In genomic region chr9:137666950-137667670, GRCh38 we compare ENCODE assay signal across 13 cellular contexts. TPM values are rescaled to one million over a fixed set of nuclear protein-coding genes. Genes with fewer than 3 reads are reported as not detected.
DNase-seq lines count a peak whose midpoint lies in the region; ATAC-seq and TF ChIP-seq lines count a peak whose summit lies in the region.
"Had no signal": no experiment of that assay in that cellular context is flagged by ENCODE, and none has a peak within 500 bp of the region (broad histone marks: within the 10 kb centered on the region; RNA-seq: fewer than 3 reads in every experiment).

No MANE protein-coding gene starts in this region.

- no peaks in the 10 kb centered on the region for H3K27me3 Mint-ChIP-seq in activated CD8-positive, alpha-beta T cell treated with anti-CD3 and anti-CD28 coated beads for 36 hours
- H3K27me3 Mint-ChIP-seq: activated naive CD8-positive, alpha-beta T cell treated with anti-CD3 and anti-CD28 coated beads, Interleukin-2, amount 10 ng/mL, durations not matched to agents 7 days and 5 days had no signal

- in situ Hi-C loops in HAP-1 (cut with MboI; ENCODE audit: low sequenced_read_pairs) = no loop called here

- CTCF ChIA-PET in A673 (lab: Charles Lee) = interaction anchor here (0.9 kb wide), 1 partner anchor 28 kb away, joined by 3 read pairs; no protein-coding TSS in a partner anchor
- CTCF ChIA-PET in activated CD8-positive, alpha-beta T cell treated with anti-CD3 and anti-CD28 coated beads for 36 hours (lab: Charles Lee) = no interaction called here

- H3K4me3 ChIP-seq in A673 (ENCODE audit: low read depth, low read length, poor library complexity, severe bottlenecking) (no peak overlapping the region), HAP-1 (no peak overlapping the region)
- H3K4me3 ChIP-seq: gastroesophageal sphincter, SJSA1, tibial nerve had no signal

- H3K36me3 ChIP-seq in A673 (ENCODE audit: insufficient read depth, low read length, poor library complexity, severe bottlenecking) (no peaks in the 10 kb centered on the region), HAP-1 (replicated peaks) (no peaks in the 10 kb centered on the region; the same call in 1 of the 2 replicates)
- H3K36me3 ChIP-seq: tibial nerve had no signal

- TF ChIP-seq CTCF in A673 (conservative IDR thresholded peaks at IDR 0.05; ENCODE audit: low read depth, low read length) = no peak
- no peak for TF ChIP-seq CTCF in activated CD8-positive, alpha-beta T cell treated with anti-CD3 and anti-CD28 coated beads for 36 hours (IDR thresholded peaks at IDR 0.05)

- H3K9me3 Mint-ChIP-seq in activated CD8-positive, alpha-beta T cell treated with anti-CD3 and anti-CD28 coated beads for 36 hours = no peaks in the 10 kb centered on the region
- H3K9me3 Mint-ChIP-seq: activated naive CD8-positive, alpha-beta T cell treated with anti-CD3 and anti-CD28 coated beads, Interleukin-2, amount 10 ng/mL, durations not matched to agents 7 days and 5 days had no signal

- intact Hi-C loops in A673 (cut with micrococcal nuclease; ENCODE audit: unreplicated experiment) = no loop called here
- intact Hi-C loops in activated CD8-positive, alpha-beta T cell treated with anti-CD3 and anti-CD28 coated beads for 36 hours (cut with micrococcal nuclease) = no loop called here

- H3K36me3 Mint-ChIP-seq in activated CD8-positive, alpha-beta T cell treated with anti-CD3 and anti-CD28 coated beads for 36 hours (ENCODE audit: low read depth) = peaks cover 18% of the 10 kb centered on the region

- ATAC-seq in activated CD8-positive, alpha-beta T cell treated with anti-CD3 and anti-CD28 coated beads for 36 hours = no peak
- no peak for ATAC-seq in GM18517 (IDR thresholded peaks at IDR 0.05; ENCODE audit: unreplicated experiment)
- ATAC-seq: gastroesophageal sphincter had no signal

- H3K9me3 ChIP-seq in A673 (ENCODE audit: low read depth, low read length, poor library complexity, severe bottlenecking) (no peaks in the 10 kb centered on the region), HAP-1 (no peaks in the 10 kb centered on the region)
- H3K9me3 ChIP-seq: gastroesophageal sphincter, SJSA1, tibial nerve had no signal

- H3K4me3 Mint-ChIP-seq in activated CD8-positive, alpha-beta T cell treated with anti-CD3 and anti-CD28 coated beads for 36 hours = no peak overlapping the region
- H3K4me3 Mint-ChIP-seq: activated naive CD8-positive, alpha-beta T cell treated with anti-CD3 and anti-CD28 coated beads, Interleukin-2, amount 10 ng/mL, durations not matched to agents 7 days and 5 days had no signal

- peak overlapping the region; percentile 59 for H3K27ac Mint-ChIP-seq in activated CD8-positive, alpha-beta T cell treated with anti-CD3 and anti-CD28 coated beads for 36 hours

- DNase-seq in A673 (ENCODE audit: low spot score) (peak; percentile 59), HAP-1 (ENCODE audit: low spot score in 2 of 2) (peak; percentile 20 to 61), left kidney (ENCODE audit: low read depth, low spot score) (peak; percentile 58), NCI-H2196 (lab: John Stamatoyannopoulos, UW; ENCODE audit: unreplicated experiment) (no peak), T1000 (lab: John Stamatoyannopoulos, UW) (no peak), GOT3 (lab: John Stamatoyannopoulos, UW) (no peak)
- no peak for DNase-seq in activated CD8-positive, alpha-beta T cell treated with anti-CD3 and anti-CD28 coated beads for 36 hours
- DNase-seq: activated naive CD8-positive, alpha-beta T cell treated with anti-CD3 and anti-CD28 coated beads, Interleukin-2, amount 10 ng/mL, durations not matched to agents 7 days and 5 days; small intestine had no signal

- POLR2A ChIA-PET in A673 (lab: Charles Lee; ENCODE audit: low non-redundant PET) = interaction anchor here (0.5 kb wide), 1 partner anchor 324 kb away, joined by 6 read pairs; no protein-coding TSS in a partner anchor
- POLR2A ChIA-PET in activated CD8-positive, alpha-beta T cell treated with anti-CD3 and anti-CD28 coated beads for 36 hours (lab: Charles Lee) = no interaction called here

- H3K4me1 ChIP-seq in A673 (ENCODE audit: insufficient read depth, low read length, poor library complexity, severe bottlenecking) (peaks cover 22% of the 10 kb centered on the region), HAP-1 (peaks cover 13% of the 10 kb centered on the region)

- H3K27me3 ChIP-seq in A673 (replicated peaks; ENCODE audit: insufficient read depth, low read depth, low read length, poor library complexity) = no peaks in the 10 kb centered on the region
- no peaks in the 10 kb centered on the region for H3K27me3 ChIP-seq in HAP-1 (ENCODE audit: low read depth)
- H3K27me3 ChIP-seq: gastroesophageal sphincter, SJSA1, tibial nerve had no signal

- peak overlapping the region; percentile 32 for H3K27ac ChIP-seq in A673 (ENCODE audit: low read depth, low read length, poor library complexity, severe bottlenecking)
- H3K27ac ChIP-seq: gastroesophageal sphincter, SJSA1 had no signal

- H3K4me1 Mint-ChIP-seq in activated CD8-positive, alpha-beta T cell treated with anti-CD3 and anti-CD28 coated beads for 36 hours (ENCODE audit: low read depth) = peaks cover 39% of the 10 kb centered on the region

- no TSS peak for BruUV-seq in A673 (replicated peaks; lab: Mats Ljungman, UMichigan)

RNA-seq across cellular contexts. Expression of gene EHMT1, which starts 48.3 kb away (rescaled TPM):
- 115 and 124 TPM in 2 replicates for total RNA-seq in A673 (2021)
- 10 to 100 TPM; 62.1 to 67.1 TPM for total RNA-seq in activated CD8-positive, alpha-beta T cell treated with anti-CD3 and anti-CD28 coated beads for 36 hours

Comparison
In these comparisons a context has a peak if more than half of its experiments do, and no peak if none do; other contexts are left out.
1. DNase-seq: peak in A673 (single experiment), HAP-1 (2 of 2) and left kidney (single experiment); none in activated CD8-positive, alpha-beta T cell treated with anti-CD3 and anti-CD28 coated beads for 36 hours (single experiment), NCI-H2196 (single experiment), T1000 (single experiment) and GOT3 (single experiment).